Comparison of ENCODE assay signal across 12 cellular contexts in genomic region chr2:24454258-24454657, GRCh38. TPM values are rescaled to one million over a fixed set of nuclear protein-coding genes. Genes with fewer than 3 reads are reported as not detected.
DNase-seq lines count a peak whose midpoint lies in the region; TF ChIP-seq lines count a peak whose summit lies in the region.
"Had no signal": no experiment of that assay in that cellular context is flagged by ENCODE, and none has a peak within 500 bp of the region (broad histone marks: within the 10 kb centered on the region; RNA-seq: fewer than 3 reads in every experiment).

No MANE protein-coding gene starts in this region.

- no peaks in the 10 kb centered on the region for H3K36me3 ChIP-seq in SK-N-SH (replicated peaks in 1 of 2; ENCODE audit: control insufficient read depth in 1 of 2, insufficient read depth in 2 of 2, low read length in 1 of 2)

- TF ChIP-seq CTCF in AG09309 (IDR thresholded peaks at IDR 0.05; ENCODE audit: control insufficient read depth, insufficient read depth, low read depth, low read length, missing control alignments): no peak
- TF ChIP-seq CTCF in SK-N-SH (IDR thresholded peaks at IDR 0.05): no peak

- POLR2A ChIA-PET in SK-N-SH (lab: Yijun Ruan, JAX): no interaction called here

- no peak overlapping the region for H3K4me2 ChIP-seq in SK-N-SH

- no peaks in the 10 kb centered on the region for H3K9me2 ChIP-seq in SK-N-SH

- DNase-seq in AG09309 (ENCODE audit: low read depth) (peak; percentile 21), SK-N-SH (no peak), fibroblast of peridontal ligament (ENCODE audit: extremely low read depth) (peak; percentile 81), putamen (ENCODE audit: low spot score) (peak; percentile 18), D341Med (ENCODE audit: low spot score) (no peak), Ammon's horn (ENCODE audit: low spot score) (no peak), UCSD-AML1 (lab: John Stamatoyannopoulos, UW; ENCODE audit: unreplicated experiment) (no peak)
- DNase-seq in activated CD4-positive, CD25-positive, alpha-beta regulatory T cell (lab: John Stamatoyannopoulos, UW): no peak
- DNase-seq: activated B cell treated with CpG ODN at 0.5 μM for 24 hours; activated naive CD4-positive, alpha-beta T cell treated with anti-CD3 and anti-CD28 coated beads for 36 hours; CD4-positive, CD25-positive, alpha-beta regulatory T cell; H9 had no signal

- H3F3A ChIP-seq in SK-N-SH (replicated peaks; ENCODE audit: insufficient read depth): no peaks in the 10 kb centered on the region

- peak overlapping the region; percentile 26 for H3K4me3 ChIP-seq in AG09309 (ENCODE audit: control insufficient read depth, low read depth, low read length)
- H3K4me3 ChIP-seq in SK-N-SH (ENCODE audit: low read depth in 2 of 2, low read length in 1 of 2): peak overlapping the region in 1 of 2 experiments; percentile 7; a peak in 1 of 4 replicates

- H3K27ac ChIP-seq in SK-N-SH (ENCODE audit: low read depth in 2 of 2, low read length in 1 of 2): no peak overlapping the region

- H3K79me2 ChIP-seq in SK-N-SH (ENCODE audit: insufficient read depth): no peaks in the 10 kb centered on the region

- H4K20me1 ChIP-seq in SK-N-SH (ENCODE audit: insufficient read depth): no peaks in the 10 kb centered on the region

- H3K27me3 ChIP-seq in SK-N-SH (ENCODE audit: insufficient read depth): no peaks in the 10 kb centered on the region

- TF ChIP-seq EP300 in SK-N-SH (IDR thresholded peaks at IDR 0.05; ENCODE audit: borderline replicate concordance in 1 of 2, low read depth in 1 of 2, low read length in 1 of 2): no peak

- CTCF ChIA-PET in SK-N-SH (lab: Yijun Ruan, JAX): interaction anchor here (0.7 to 2.1 kb wide), 9 partner anchors 9 to 205 kb away, joined by 3 to 6 read pairs (median 3); partner anchors contain the start of gene NCOA1

- H2AFZ ChIP-seq in SK-N-SH (ENCODE audit: low read depth): peak overlapping the region; percentile 33; the same call in 1 of the 2 replicates

- peaks cover 8% of the 10 kb centered on the region; the same call in 1 of the 2 replicates for H3K9me3 ChIP-seq in SK-N-SH

- 71% methylated on average over 13 of the region's 13 CpGs for WGBS in SK-N-SH (ENCODE audit: low lambda C conversion rate)

- H3K4me1 ChIP-seq in SK-N-SH (ENCODE audit: control insufficient read depth in 1 of 2, insufficient read depth in 2 of 2, low read depth in 1 of 2, low read length in 1 of 2): peaks cover 0 to 3% of the 10 kb centered on the region in 2 experiments; a peak in 2 of 4 replicates

- no peak for TF ChIP-seq RAD21 in SK-N-SH (IDR thresholded peaks at IDR 0.05; ENCODE audit: low read length)

- H3K9ac ChIP-seq in SK-N-SH: no peak overlapping the region

TF ChIP-seq in SK-N-SH, 30 proteins besides CTCF, POLR2A, EP300 and RAD21:
- TF ChIP-seq YY1 (IDR thresholded peaks at IDR 0.05; ENCODE audit: low read depth): no peak
- TF ChIP-seq ZBTB33 (IDR thresholded peaks at IDR 0.05; ENCODE audit: borderline replicate concordance, low read depth): no peak
- no peak for TF ChIP-seq SIN3A (IDR thresholded peaks at IDR 0.05; ENCODE audit: borderline replicate concordance, low read depth, low read length)
- TF ChIP-seq TAF1 (IDR thresholded peaks at IDR 0.05; ENCODE audit: borderline replicate concordance, low read depth, low read length): no peak
- TF ChIP-seq MEF2A (IDR thresholded peaks at IDR 0.05; ENCODE audit: borderline replicate concordance, low read depth): no peak

RNA-seq across cellular contexts. Expression of gene NCOA1, which starts 36.8 kb away (rescaled TPM):
- polyA plus RNA-seq in SK-N-SH (2012; rRNA removed): 10.7 and 13.1 TPM in 2 replicates
- 10.1 and 12.0 TPM in 2 replicates for polyA plus RNA-seq in SK-N-SH (2012; cell fraction: cytosol; rRNA removed)
- 10.0 and 17.1 TPM in 2 replicates for polyA plus RNA-seq in SK-N-SH (2012; cell fraction: nucleus; rRNA removed)

Comparison
In these comparisons a context has a peak if more than half of its experiments do, and no peak if none do; other contexts are left out.
1. DNase-seq: peak in AG09309 (single experiment), fibroblast of peridontal ligament (single experiment) and putamen (single experiment); none in SK-N-SH (single experiment), D341Med (single experiment), Ammon's horn (single experiment), activated CD4-positive, CD25-positive, alpha-beta regulatory T cell (0 of 4) and UCSD-AML1 (single experiment).